ENCODE assay signal across 8 cellular contexts in the genomic region with DNA sequence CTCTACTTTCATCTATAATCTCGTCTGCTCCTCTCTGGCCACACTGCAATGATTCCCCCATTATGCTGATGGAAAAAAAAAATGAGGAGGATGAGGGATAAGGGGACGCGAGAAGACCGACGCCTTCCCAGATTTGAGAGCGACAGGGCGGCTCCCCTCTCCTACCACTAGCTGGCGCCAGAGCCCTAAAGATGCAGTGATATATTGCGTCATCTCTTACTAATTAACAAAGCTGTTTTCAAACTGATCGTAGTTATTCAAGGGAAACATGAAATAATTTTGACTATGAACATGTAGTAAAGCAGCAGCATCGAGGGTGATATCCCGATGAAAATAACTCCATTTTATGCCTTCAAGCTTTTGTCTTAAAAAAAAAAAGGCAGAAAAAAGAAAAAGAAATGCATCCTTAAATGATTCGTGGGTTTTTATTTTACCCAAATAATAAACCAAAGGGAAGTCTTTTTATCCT. TPM values are rescaled to one million over a fixed set of nuclear protein-coding genes. Genes with fewer than 3 reads are reported as not detected.
DNase-seq lines count a peak whose midpoint lies in the region; ATAC-seq and TF ChIP-seq lines count a peak whose summit lies in the region.

No MANE protein-coding gene starts in this region.

- H3K27me3 ChIP-seq in GM06990 (replicated peaks; ENCODE audit: control insufficient read depth, insufficient read depth, low read length) = no peaks in the 10 kb centered on the region
- no peaks in the 10 kb centered on the region for H3K27me3 ChIP-seq in right cardiac atrium (ENCODE audit: control insufficient read depth, insufficient read depth)
- no peaks in the 10 kb centered on the region for H3K27me3 ChIP-seq in vagina

- ATAC-seq in HG02623 (IDR thresholded peaks at IDR 0.05; ENCODE audit: unreplicated experiment) = peak; percentile 50
- ATAC-seq in right cardiac atrium = peak; percentile 88 to 92

- H3K4me1 ChIP-seq in right cardiac atrium (ENCODE audit: control insufficient read depth, insufficient read depth, low read length) (no peaks in the 10 kb centered on the region), vagina (peaks cover 44% of the 10 kb centered on the region)

- DNase-seq in GM06990 (ENCODE audit: extremely low read depth, insufficient read length) (peak; percentile 56), NCI-H146 treated with DMSO at 0.1 percent for 48 hours (lab: John Stamatoyannopoulos, UW; ENCODE audit: unreplicated experiment) (peak; percentile 75), T-helper 1 cell (peak; percentile 50 to 74 (median 68)), anterior cingulate cortex (lab: John Stamatoyannopoulos, UW) (peak; percentile 14 to 90 (median 76)), right cardiac atrium (peak; percentile 82 to 94 (median 91)), renal cortical epithelial cell (ENCODE audit: low read depth) (peak; percentile 74), vagina (ENCODE audit: extremely low spot score in 2 of 2) (peak in 1 of 2 donors; percentile 92)

- TF ChIP-seq POLR2A in vagina (IDR thresholded peaks at IDR 0.05) = no peak

- H3K9me3 ChIP-seq in right cardiac atrium (ENCODE audit: control insufficient read depth, low read length) (no peaks in the 10 kb centered on the region), vagina (no peaks in the 10 kb centered on the region)

- intact Hi-C loops in right cardiac atrium (cut with DNase I) = loop anchor here (2.0 to 10.0 kb wide), 8 partner anchors 50 to 590 kb away; a partner anchor contains a TSS
- intact Hi-C loops in vagina (cut with DNase I) = loop anchor here (2.0 to 10.0 kb wide), 3 partner anchors 98 to 590 kb away; a partner anchor contains a TSS

- no peak overlapping the region for H3K27ac ChIP-seq in right cardiac atrium (ENCODE audit: low read length)
- peak overlapping the region; percentile 93 for H3K27ac ChIP-seq in vagina

- H3K4me3 ChIP-seq in GM06990 (replicated peaks; ENCODE audit: low read depth, low read length) = peak overlapping the region; percentile 44
- peak overlapping the region; percentile 66 for H3K4me3 ChIP-seq in right cardiac atrium (ENCODE audit: low read length)
- peak overlapping the region; percentile 24 to 41 for H3K4me3 ChIP-seq in vagina

- TF ChIP-seq CTCF in GM06990 (IDR thresholded peaks at IDR 0.05; ENCODE audit: insufficient read depth, low read length, poor library complexity, severe bottlenecking) (peak; percentile 100), vagina (IDR thresholded peaks at IDR 0.05) (peak; percentile 92 to 100 (median 99))

- H3K36me3 ChIP-seq in GM06990 (ENCODE audit: control insufficient read depth, insufficient read depth, low read length) (no peaks in the 10 kb centered on the region), vagina (no peaks in the 10 kb centered on the region)

- WGBS in right cardiac atrium = under 1% methylated on average over 13 of the region's 13 CpGs

RNA-seq across cellular contexts. Expression of a gene that starts 48.0 kb away (rescaled TPM):
- total RNA-seq in right cardiac atrium = 100 to 1,000 TPM in 1 of 4 donors, 10 to 100 TPM in 3; 66.9 to 110 (median 84.2) TPM
- 74.1 TPM for polyA plus RNA-seq in right cardiac atrium
- 39.4 and 78.7 TPM in 2 replicates for total RNA-seq in renal cortical epithelial cell
- total RNA-seq in vagina = 77.8 TPM
